ENCODE assay signal across 26 cellular contexts in genomic region chr13:91504216-91504615, GRCh38.
"Had no signal": no experiment of that assay in that cellular context is flagged by ENCODE, and none has a peak within 500 bp of the region (broad histone marks: within the 10 kb centered on the region; RNA-seq: fewer than 3 reads in every experiment).

No MANE protein-coding gene starts in this region.

- H3K4me3 ChIP-seq: MG63, SJSA1, SK-N-MC had no signal

- H3K27me3 Mint-ChIP-seq: IgD-negative memory B cell had no signal

- H3K9me3 ChIP-seq: MG63, SJSA1 had no signal

- H3K36me3 Mint-ChIP-seq: T-cell had no signal

- H3K27ac ChIP-seq: SJSA1, SK-N-MC had no signal

- H3K4me3 Mint-ChIP-seq: IgD-negative memory B cell, T-cell had no signal

- H3K4me1 ChIP-seq: SJSA1 had no signal

- H3K36me3 ChIP-seq: MG63, SJSA1 had no signal

- FAIRE-seq: HTR-8/SVneo, RCC 7860 had no signal

- H3K27me3 ChIP-seq: MG63, SJSA1 had no signal

- H3K4me1 Mint-ChIP-seq: IgD-negative memory B cell, T-cell had no signal

- DNase-seq: KBM-7, MG63, NCI-H1092, NCI-H1105 treated with DMSO at 0.1 percent for 48 hours, NCI-H1417 treated with DMSO at 0.1 percent for 48 hours, NCI-H146, NCI-H1694 treated with DMSO at 0.1 percent for 48 hours, NCI-H1930, NCI-H2081, NCI-H2171, NCI-H226, NCI-H446, NCI-H510A, NCI-H524 treated with DMSO at 0.1 percent for 48 hours, NCI-H69, NCI-H774, Right ventricle myocardium superior, RPMI8226, SIG-M5, SW 1271, T-cell had no signal

- H3K27ac Mint-ChIP-seq: IgD-negative memory B cell, T-cell had no signal

- ATAC-seq: T-cell had no signal
